ENCODE assay signal across 8 cellular contexts in genomic region chr15:42919794-42920280, GRCh38. TPM values are rescaled to one million over a fixed set of nuclear protein-coding genes. Genes with fewer than 3 reads are reported as not detected.
DNase-seq lines count a peak whose midpoint lies in the region; ATAC-seq and TF ChIP-seq lines count a peak whose summit lies in the region.

No MANE protein-coding gene starts in this region.

- H3K9me3 ChIP-seq in DND-41 (ENCODE audit: insufficient read depth, low read length, severe bottlenecking), result no peaks in the 10 kb centered on the region
- no peaks in the 10 kb centered on the region for H3K9me3 ChIP-seq in right lobe of liver

- TF ChIP-seq CTCF in DND-41 (IDR thresholded peaks at IDR 0.05; ENCODE audit: borderline replicate concordance, extremely low read depth, low read length, poor library complexity, severe bottlenecking) (no peak), coronary artery (IDR thresholded peaks at IDR 0.05) (no peak), right lobe of liver (IDR thresholded peaks at IDR 0.05) (no peak)

- peak overlapping the region; percentile 71 for H3K9ac ChIP-seq in DND-41 (ENCODE audit: low read depth, low read length)

- peak overlapping the region; percentile 69 for H3K27ac ChIP-seq in DND-41 (ENCODE audit: low read length)
- H3K27ac ChIP-seq in coronary artery, result peak overlapping the region; percentile 79 to 89
- H3K27ac ChIP-seq in right lobe of liver, result peak overlapping the region; percentile 56 to 79 (median 74)

- H3K27me3 Mint-ChIP-seq in stimulated activated naive CD8-positive, alpha-beta T cell treated with anti-CD3 and anti-CD28 coated beads, Interleukin-15, Interleukin-2, amounts not matched to agents 100 ng/mL and 50 ng/mL, for 24 hours, result no peaks in the 10 kb centered on the region

- ATAC-seq in DND-41 (ENCODE audit: insufficient read depth, low read depth) (no peak), right lobe of liver (peak in 2 of 4 donors; percentile 2), GM19455 (IDR thresholded peaks at IDR 0.05; ENCODE audit: unreplicated experiment) (no peak), GM21360 (IDR thresholded peaks at IDR 0.05; ENCODE audit: unreplicated experiment) (no peak)

- H3K4me3 ChIP-seq in DND-41 (ENCODE audit: low read depth in 1 of 2, low read length in 2 of 2) (peak overlapping the region; percentile 76 to 80), coronary artery (peak overlapping the region; percentile 83), right lobe of liver (peak overlapping the region; percentile 86 to 96 (median 96))

- H2AFZ ChIP-seq in DND-41 (ENCODE audit: low read depth, low read length), result peak overlapping the region; percentile 74

- peaks cover 52% of the 10 kb centered on the region for H3K79me2 ChIP-seq in DND-41 (ENCODE audit: insufficient read depth, low read length)

- peak overlapping the region; percentile 95 for H3K4me3 Mint-ChIP-seq in stimulated activated naive CD8-positive, alpha-beta T cell treated with anti-CD3 and anti-CD28 coated beads, Interleukin-15, Interleukin-2, amounts not matched to agents 100 ng/mL and 50 ng/mL, for 24 hours

- H4K20me1 ChIP-seq in DND-41 (ENCODE audit: insufficient read depth, low read length), result peaks cover 10% of the 10 kb centered on the region; the same call in 1 of the 2 replicates

- DNase-seq in DND-41, result peak; percentile 31
- DNase-seq in HT1080 (ENCODE audit: low read depth), result peak; percentile 26
- peak in 4 of 5 donors; percentile 3 to 36 (median 12) for DNase-seq in T-helper 1 cell
- DNase-seq in coronary artery (ENCODE audit: low spot score), result no peak
- no peak for DNase-seq in right lobe of liver

- H3K9me3 Mint-ChIP-seq in stimulated activated naive CD8-positive, alpha-beta T cell treated with anti-CD3 and anti-CD28 coated beads, Interleukin-15, Interleukin-2, amounts not matched to agents 100 ng/mL and 50 ng/mL, for 24 hours, result no peaks in the 10 kb centered on the region

- WGBS in right lobe of liver (ENCODE audit: insufficient coverage, low coverage, low lambda C conversion rate, missing lambda C conversion rate), result 2% methylated on average over 16 of the region's 20 CpGs

- H3K36me3 Mint-ChIP-seq in stimulated activated naive CD8-positive, alpha-beta T cell treated with anti-CD3 and anti-CD28 coated beads, Interleukin-15, Interleukin-2, amounts not matched to agents 100 ng/mL and 50 ng/mL, for 24 hours (ENCODE audit: low read depth), result no peaks in the 10 kb centered on the region

- peaks cover 49% of the 10 kb centered on the region for H3K4me1 Mint-ChIP-seq in stimulated activated naive CD8-positive, alpha-beta T cell treated with anti-CD3 and anti-CD28 coated beads, Interleukin-15, Interleukin-2, amounts not matched to agents 100 ng/mL and 50 ng/mL, for 24 hours (ENCODE audit: low read depth)

- intact Hi-C loops in right lobe of liver (cut with DNase I), result loop anchor here (10.0 kb wide), 2 partner anchors 215 to 225 kb away; no protein-coding TSS in a partner anchor

- H3K4me1 ChIP-seq in DND-41 (ENCODE audit: insufficient read depth, low read length) (peaks cover 48% of the 10 kb centered on the region), right lobe of liver (peaks cover 0 to 7% (median 0%) of the 10 kb centered on the region in 4 donors)

- no peaks in the 10 kb centered on the region for H3K27me3 ChIP-seq in DND-41 (ENCODE audit: insufficient read depth, low read length, poor library complexity)
- H3K27me3 ChIP-seq in right lobe of liver, result no peaks in the 10 kb centered on the region

- H3K4me2 ChIP-seq in DND-41 (ENCODE audit: insufficient read depth, low read length), result peak overlapping the region; percentile 93

- H3K36me3 ChIP-seq in DND-41 (ENCODE audit: insufficient read depth, low read length) (no peaks in the 10 kb centered on the region), right lobe of liver (no peaks in the 10 kb centered on the region)

- TF ChIP-seq POLR2A in right lobe of liver (IDR thresholded peaks at IDR 0.05), result no peak

- H3K27ac Mint-ChIP-seq in stimulated activated naive CD8-positive, alpha-beta T cell treated with anti-CD3 and anti-CD28 coated beads, Interleukin-15, Interleukin-2, amounts not matched to agents 100 ng/mL and 50 ng/mL, for 24 hours, result peak overlapping the region; percentile 73

RNA-seq across cellular contexts. Expression of gene TTBK2, which starts 0.7 kb away (rescaled TPM):
- 3.1 and 3.7 TPM in 2 replicates for total RNA-seq in HT1080 (2014; rRNA removed; shearing (Covaris generic))
- polyA plus RNA-seq in HT1080 (2015; cell fraction: cytosol; rRNA removed), result 2.8 and 4.4 TPM in 2 replicates
- polyA plus RNA-seq in HT1080 (2015; cell fraction: nucleus; rRNA removed), result 9.2 and 11.3 TPM in 2 replicates
- 1 to 10 TPM; 4.9 to 6.8 (median 5.5) TPM for total RNA-seq in right lobe of liver

Comparison
In these comparisons a context has a peak if more than half of its experiments do, and no peak if none do; other contexts are left out.
1. DNase-seq: peak in DND-41 (single experiment), HT1080 (single experiment) and T-helper 1 cell (4 of 5); none in coronary artery (single experiment) and right lobe of liver (0 of 3).
2. Peak in every context shown above with its lines, with median percentiles within 50 percentile points of each other: H3K27ac ChIP-seq and H3K4me3 ChIP-seq.